8 cellular contexts compared by ENCODE assay signal in genomic region chr12:6430124-6430989, GRCh38. TPM values are rescaled to one million over a fixed set of nuclear protein-coding genes. Genes with fewer than 3 reads are reported as not detected.
DNase-seq lines count a peak whose midpoint lies in the region; ATAC-seq and TF ChIP-seq lines count a peak whose summit lies in the region.

No MANE protein-coding gene starts in this region.

- CTCF ChIA-PET in activated CD4-positive, alpha-beta memory T cell treated with anti-CD3 and anti-CD28 coated beads for 36 hours (lab: Charles Lee): no interaction called here
- CTCF ChIA-PET in naive thymus-derived CD4-positive, alpha-beta T cell (lab: Charles Lee): no interaction called here

- peaks cover 2% of the 10 kb centered on the region for H3K36me3 Mint-ChIP-seq in activated CD4-positive, alpha-beta memory T cell treated with anti-CD3 and anti-CD28 coated beads for 36 hours
- no peaks in the 10 kb centered on the region for H3K36me3 Mint-ChIP-seq in naive thymus-derived CD4-positive, alpha-beta T cell

- H3K4me3 ChIP-seq in esophagus muscularis mucosa (peak overlapping the region; percentile 35 to 45 (median 38)), upper lobe of left lung (peak overlapping the region in 3 of 4 donors; percentile 5 to 29 (median 16))
- no peak overlapping the region for H3K4me3 ChIP-seq in naive thymus-derived CD4-positive, alpha-beta T cell (ENCODE audit: low read length)

- no peaks in the 10 kb centered on the region for H3K27me3 ChIP-seq in esophagus muscularis mucosa
- no peaks in the 10 kb centered on the region for H3K27me3 ChIP-seq in naive thymus-derived CD4-positive, alpha-beta T cell (ENCODE audit: control insufficient read depth in 2 of 2, insufficient read depth in 2 of 2, low read length in 2 of 2)
- H3K27me3 ChIP-seq in upper lobe of left lung: no peaks in the 10 kb centered on the region

- intact Hi-C loops in activated CD4-positive, alpha-beta memory T cell treated with anti-CD3 and anti-CD28 coated beads for 36 hours (cut with micrococcal nuclease): no loop called here
- intact Hi-C loops in esophagus muscularis mucosa (cut with DNase I): no loop called here
- intact Hi-C loops in naive thymus-derived CD4-positive, alpha-beta T cell (cut with micrococcal nuclease): no loop called here

- TF ChIP-seq CTCF in esophagus muscularis mucosa (IDR thresholded peaks at IDR 0.05): peak in 2 of 3 experiments; percentile 8 to 17
- peak in 2 of 6 experiments; percentile 23 to 39 for TF ChIP-seq CTCF in upper lobe of left lung (IDR thresholded peaks at IDR 0.05)

- peak; percentile 79 for TF ChIP-seq EP300 in esophagus muscularis mucosa (IDR thresholded peaks at IDR 0.05)
- peak in 3 of 4 donors; percentile 35 to 95 (median 42) for TF ChIP-seq EP300 in upper lobe of left lung (IDR thresholded peaks at IDR 0.05)

- H3K4me1 ChIP-seq in esophagus muscularis mucosa (peaks cover 13 to 21% (median 20%) of the 10 kb centered on the region in 4 donors), upper lobe of left lung (peaks cover 10 to 15% (median 14%) of the 10 kb centered on the region in 4 donors)
- peaks cover 40 to 48% of the 10 kb centered on the region in 2 donors for H3K4me1 ChIP-seq in naive thymus-derived CD4-positive, alpha-beta T cell (ENCODE audit: control insufficient read depth in 2 of 2, insufficient read depth in 2 of 2, low read length in 2 of 2)

- no peaks in the 10 kb centered on the region for H3K36me3 ChIP-seq in esophagus muscularis mucosa
- no peaks in the 10 kb centered on the region for H3K36me3 ChIP-seq in naive thymus-derived CD4-positive, alpha-beta T cell (ENCODE audit: control insufficient read depth in 2 of 3, insufficient read depth in 3 of 3, low read length in 3 of 3)
- no peaks in the 10 kb centered on the region for H3K36me3 ChIP-seq in upper lobe of left lung

- peak overlapping the region; percentile 35 for H3K4me3 Mint-ChIP-seq in activated CD4-positive, alpha-beta memory T cell treated with anti-CD3 and anti-CD28 coated beads for 36 hours
- peak overlapping the region in 9 of 10 donors; percentile 17 to 57 (median 46) for H3K4me3 Mint-ChIP-seq in naive thymus-derived CD4-positive, alpha-beta T cell

- H3K9me3 ChIP-seq in esophagus muscularis mucosa (no peaks in the 10 kb centered on the region), upper lobe of left lung (no peaks in the 10 kb centered on the region)
- H3K9me3 ChIP-seq in naive thymus-derived CD4-positive, alpha-beta T cell (ENCODE audit: control insufficient read depth in 2 of 3, low read length in 3 of 3): no peaks in the 10 kb centered on the region

- H3K27ac Mint-ChIP-seq in activated CD4-positive, alpha-beta memory T cell treated with anti-CD3 and anti-CD28 coated beads for 36 hours: peak overlapping the region; percentile 70
- peak overlapping the region; percentile 32 to 93 (median 81) for H3K27ac Mint-ChIP-seq in naive thymus-derived CD4-positive, alpha-beta T cell

- POLR2A ChIA-PET in activated CD4-positive, alpha-beta memory T cell treated with anti-CD3 and anti-CD28 coated beads for 36 hours (lab: Charles Lee): no interaction called here
- POLR2A ChIA-PET in naive thymus-derived CD4-positive, alpha-beta T cell (lab: Charles Lee): interaction anchor here (0.6 kb wide), 1 partner anchor 29 kb away, joined by 3 read pairs; no protein-coding TSS in a partner anchor

- peaks cover 69% of the 10 kb centered on the region for H3K4me1 Mint-ChIP-seq in activated CD4-positive, alpha-beta memory T cell treated with anti-CD3 and anti-CD28 coated beads for 36 hours (ENCODE audit: low read depth)
- H3K4me1 Mint-ChIP-seq in naive thymus-derived CD4-positive, alpha-beta T cell: peaks cover 42 to 82% (median 72%) of the 10 kb centered on the region in 7 donors

- DNase-seq in CD1c-positive myeloid dendritic cell (ENCODE audit: extremely low spot score) (peak; percentile 85), M059J (ENCODE audit: low read depth) (peak; percentile 96), esophagus muscularis mucosa (ENCODE audit: extremely low spot score) (peak; percentile 95), upper lobe of left lung (peak in 1 of 2 donors; percentile 93), NCI-H2196 treated with DMSO at 0.1 percent for 48 hours (lab: John Stamatoyannopoulos, UW; ENCODE audit: unreplicated experiment) (no peak), NCI-H345 (lab: John Stamatoyannopoulos, UW) (no peak)
- DNase-seq in activated CD4-positive, alpha-beta memory T cell treated with anti-CD3 and anti-CD28 coated beads for 36 hours: peak; percentile 78
- DNase-seq in naive thymus-derived CD4-positive, alpha-beta T cell: peak in 2 of 9 donors; percentile 26 to 52

- WGBS in esophagus muscularis mucosa: 16% methylated on average over 19 of the region's 19 CpGs
- WGBS in upper lobe of left lung, 2 donors: 18 to 20% methylated on average over 19 of the region's 19 CpGs

- TF ChIP-seq POLR2A in esophagus muscularis mucosa (IDR thresholded peaks at IDR 0.05; ENCODE audit: low read depth) (no peak), upper lobe of left lung (IDR thresholded peaks at IDR 0.05) (peak in 1 of 4 donors; percentile 25)

- no peaks in the 10 kb centered on the region for H3K9me3 Mint-ChIP-seq in activated CD4-positive, alpha-beta memory T cell treated with anti-CD3 and anti-CD28 coated beads for 36 hours
- H3K9me3 Mint-ChIP-seq in naive thymus-derived CD4-positive, alpha-beta T cell: no peaks in the 10 kb centered on the region

- H3K27me3 Mint-ChIP-seq in activated CD4-positive, alpha-beta memory T cell treated with anti-CD3 and anti-CD28 coated beads for 36 hours: no peaks in the 10 kb centered on the region
- H3K27me3 Mint-ChIP-seq in naive thymus-derived CD4-positive, alpha-beta T cell: no peaks in the 10 kb centered on the region

- peak; percentile 31 for ATAC-seq in naive thymus-derived CD4-positive, alpha-beta T cell
- ATAC-seq in upper lobe of left lung (ENCODE audit: low FRiP score in 2 of 2): peak; percentile 93 to 95

- H3K27ac ChIP-seq in esophagus muscularis mucosa (replicated peaks in 1 of 4): peak overlapping the region; percentile 86 to 92 (median 90)
- H3K27ac ChIP-seq in naive thymus-derived CD4-positive, alpha-beta T cell (ENCODE audit: low read depth, low read length): no peak overlapping the region
- H3K27ac ChIP-seq in upper lobe of left lung: peak overlapping the region; percentile 71 to 86 (median 76)

RNA-seq across cellular contexts. Expression of gene CD27, which starts 14.4 kb away (rescaled TPM):
- not detected in 2 replicates for total RNA-seq in M059J (2014; rRNA removed; shearing (Covaris generic))
- total RNA-seq in activated CD4-positive, alpha-beta memory T cell treated with anti-CD3 and anti-CD28 coated beads for 36 hours: 10 to 100 TPM; 36.5 to 39.3 TPM
- total RNA-seq in esophagus muscularis mucosa: under 1 TPM in 1 of 4 donors, not detected in 3; 0.66 TPM
- 100 to 1,000 TPM in 4 of 5 experiments, 10 to 100 TPM in 1; 74.1 to 217 (median 130) TPM for total RNA-seq in naive thymus-derived CD4-positive, alpha-beta T cell
- 100 to 1,000 TPM; 560 to 590 TPM for polyA plus RNA-seq in naive thymus-derived CD4-positive, alpha-beta T cell
- 1 to 10 TPM in 5 of 6 donors, not detected in 1; 1.0 to 8.8 (median 3.3) TPM for total RNA-seq in upper lobe of left lung

RNA-seq across cellular contexts. Expression of gene TAPBPL, which starts 21.5 kb away (rescaled TPM):
- 5.4 and 12.1 TPM in 2 replicates for total RNA-seq in M059J (2014; rRNA removed; shearing (Covaris generic))
- 10 to 100 TPM; 33.4 to 35.0 TPM for total RNA-seq in activated CD4-positive, alpha-beta memory T cell treated with anti-CD3 and anti-CD28 coated beads for 36 hours
- total RNA-seq in esophagus muscularis mucosa: 10 to 100 TPM; 12.4 to 25.8 (median 22.5) TPM
- total RNA-seq in naive thymus-derived CD4-positive, alpha-beta T cell: 10 to 100 TPM; 23.0 to 65.4 (median 52.9) TPM
- 100 to 1,000 TPM in 1 of 2 donors, 10 to 100 TPM in 1; 48.7 to 104 TPM for polyA plus RNA-seq in naive thymus-derived CD4-positive, alpha-beta T cell
- 10 to 100 TPM; 32.6 to 71.5 (median 46.9) TPM for total RNA-seq in upper lobe of left lung

RNA-seq across cellular contexts. Expression of gene VAMP1, which starts 40.1 kb away (rescaled TPM):
- 0.96 and 2.6 TPM in 2 replicates for total RNA-seq in M059J (2014; rRNA removed; shearing (Covaris generic))
- total RNA-seq in activated CD4-positive, alpha-beta memory T cell treated with anti-CD3 and anti-CD28 coated beads for 36 hours: 10 to 100 TPM; 27.7 to 30.2 TPM
- total RNA-seq in esophagus muscularis mucosa (1 to 10 TPM; 4.5 to 8.7 (median 6.7) TPM), upper lobe of left lung (10 to 100 TPM in 2 of 6 donors, 1 to 10 TPM in 4; 4.6 to 25.1 (median 7.1) TPM)
- total RNA-seq in naive thymus-derived CD4-positive, alpha-beta T cell: 100 to 1,000 TPM in 2 of 5 experiments, 10 to 100 TPM in 3; 38.7 to 123 (median 47.9) TPM
- 10 to 100 TPM; 10.9 to 14.0 TPM for polyA plus RNA-seq in naive thymus-derived CD4-positive, alpha-beta T cell

RNA-seq across cellular contexts. Expression of gene LTBR, which starts 46.4 kb away (rescaled TPM):
- total RNA-seq in M059J (2014; rRNA removed; shearing (Covaris generic)): 0.34 and 0.49 TPM in 2 replicates
- 1 to 10 TPM; 1.5 to 1.9 TPM for total RNA-seq in activated CD4-positive, alpha-beta memory T cell treated with anti-CD3 and anti-CD28 coated beads for 36 hours
- 100 to 1,000 TPM; 117 to 144 (median 137) TPM for total RNA-seq in esophagus muscularis mucosa
- 10 to 100 TPM in 1 of 5 experiments, 1 to 10 TPM in 3, under 1 TPM in 1; 0.34 to 25.2 (median 2.2) TPM for total RNA-seq in naive thymus-derived CD4-positive, alpha-beta T cell
- polyA plus RNA-seq in naive thymus-derived CD4-positive, alpha-beta T cell: not detected
- total RNA-seq in upper lobe of left lung: 100 to 1,000 TPM in 5 of 6 donors, 10 to 100 TPM in 1; 84.9 to 207 (median 150) TPM

RNA-seq across cellular contexts. Expression of gene SCNN1A, which starts 55.0 kb away (rescaled TPM):
- 1.5 and 4.5 TPM in 2 replicates for total RNA-seq in M059J (2014; rRNA removed; shearing (Covaris generic))
- total RNA-seq in activated CD4-positive, alpha-beta memory T cell treated with anti-CD3 and anti-CD28 coated beads for 36 hours: under 1 TPM; 0.17 to 0.26 TPM
- total RNA-seq in esophagus muscularis mucosa (1 to 10 TPM in 3 of 4 donors, under 1 TPM in 1; 0.83 to 3.3 (median 1.8) TPM), upper lobe of left lung (100 to 1,000 TPM; 153 to 594 (median 346) TPM)
- total RNA-seq in naive thymus-derived CD4-positive, alpha-beta T cell: 1 to 10 TPM in 4 of 5 experiments, under 1 TPM in 1; 0.22 to 5.3 (median 3.6) TPM
- 1 to 10 TPM in 1 of 2 donors, under 1 TPM in 1; 0.84 to 1.2 TPM for polyA plus RNA-seq in naive thymus-derived CD4-positive, alpha-beta T cell

Comparison
In these comparisons a context has a peak if more than half of its experiments do, and no peak if none do; other contexts are left out.
1. DNase-seq: peak in CD1c-positive myeloid dendritic cell (single experiment), M059J (single experiment), activated CD4-positive, alpha-beta memory T cell treated with anti-CD3 and anti-CD28 coated beads for 36 hours (single experiment) and esophagus muscularis mucosa (single experiment); none in NCI-H2196 treated with DMSO at 0.1 percent for 48 hours (single experiment) and NCI-H345 (single experiment).